ENCODE assay signal across 1 cellular context in the genomic region with DNA sequence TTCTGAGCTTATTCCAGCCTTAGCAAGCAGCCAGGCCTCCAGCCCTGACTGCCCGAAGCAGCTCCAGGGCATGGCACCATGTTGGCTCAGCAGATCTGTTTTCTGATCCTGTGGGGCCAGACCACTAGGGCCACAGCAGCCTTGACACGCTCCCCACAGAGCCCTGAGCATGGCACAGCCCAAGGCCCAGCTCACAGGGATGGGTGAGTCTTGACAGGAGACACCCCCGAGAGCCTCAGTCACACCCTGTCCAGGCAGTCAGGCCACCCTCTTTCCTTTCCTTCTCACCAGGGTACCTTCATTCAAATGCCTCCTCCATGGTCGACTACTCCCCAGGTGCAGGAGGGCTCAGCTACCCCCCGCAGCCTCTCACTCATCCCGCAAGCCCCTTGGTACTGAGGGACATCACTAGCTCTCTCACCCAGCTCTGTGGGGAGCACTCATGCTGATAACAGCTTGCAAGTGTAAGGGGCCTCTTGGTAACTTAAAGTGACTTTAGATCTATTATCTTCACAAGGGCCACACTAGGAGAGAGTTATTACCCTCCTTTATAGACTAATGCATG.
TF ChIP-seq lines count a peak whose summit lies in the region.

No MANE protein-coding gene starts in this region.

TF ChIP-seq in HEK293T, 16 proteins besides CTCF, POLR2A, EP300 and RAD21 (continued from another document):
- TF ChIP-seq BHLHE40 (IDR thresholded peaks at IDR 0.05; ENCODE audit: borderline replicate concordance) (no peak), CTBP1 (IDR thresholded peaks at IDR 0.05; ENCODE audit: borderline replicate concordance) (no peak), ARNT (IDR thresholded peaks at IDR 0.05) (no peak)
